ENCODE assay signal across 1 cellular context in the genomic region with DNA sequence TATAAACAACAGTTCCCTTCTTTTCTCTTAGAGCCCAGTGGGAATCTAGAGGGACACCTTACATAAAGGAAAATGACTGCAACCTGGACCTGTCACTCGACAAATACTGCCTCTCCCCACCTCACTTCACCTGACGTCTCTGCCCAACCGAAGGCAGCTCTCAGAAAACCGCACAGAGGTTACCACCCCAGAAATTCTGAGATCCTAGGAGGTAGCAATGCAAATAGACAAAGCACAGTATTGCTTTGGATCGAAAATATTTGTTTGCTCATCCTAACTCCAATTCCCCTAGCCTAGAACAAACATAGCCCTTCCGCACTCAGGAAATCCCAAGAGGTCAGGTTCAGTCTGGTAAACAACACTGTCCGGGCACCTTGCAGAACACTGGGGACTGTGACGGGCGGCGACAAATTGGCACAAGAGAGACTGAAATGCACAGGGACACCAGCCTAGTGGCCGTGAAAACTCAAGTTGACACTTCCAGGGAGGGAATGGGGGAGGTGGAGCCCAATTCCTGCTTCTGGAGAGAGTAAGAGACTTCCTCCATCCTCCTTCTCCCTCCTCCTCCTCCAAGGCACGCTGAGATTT.
A peak's percentile ranks its signal among the peaks of the same experiment; 100 is the strongest.
TF ChIP-seq lines count a peak whose summit lies in the region.

No MANE protein-coding gene starts in this region.

TF ChIP-seq in HepG2, 621 proteins besides CTCF, POLR2A, EP300 and RAD21 (continued from another document):
- TF ChIP-seq, protein P1, sequence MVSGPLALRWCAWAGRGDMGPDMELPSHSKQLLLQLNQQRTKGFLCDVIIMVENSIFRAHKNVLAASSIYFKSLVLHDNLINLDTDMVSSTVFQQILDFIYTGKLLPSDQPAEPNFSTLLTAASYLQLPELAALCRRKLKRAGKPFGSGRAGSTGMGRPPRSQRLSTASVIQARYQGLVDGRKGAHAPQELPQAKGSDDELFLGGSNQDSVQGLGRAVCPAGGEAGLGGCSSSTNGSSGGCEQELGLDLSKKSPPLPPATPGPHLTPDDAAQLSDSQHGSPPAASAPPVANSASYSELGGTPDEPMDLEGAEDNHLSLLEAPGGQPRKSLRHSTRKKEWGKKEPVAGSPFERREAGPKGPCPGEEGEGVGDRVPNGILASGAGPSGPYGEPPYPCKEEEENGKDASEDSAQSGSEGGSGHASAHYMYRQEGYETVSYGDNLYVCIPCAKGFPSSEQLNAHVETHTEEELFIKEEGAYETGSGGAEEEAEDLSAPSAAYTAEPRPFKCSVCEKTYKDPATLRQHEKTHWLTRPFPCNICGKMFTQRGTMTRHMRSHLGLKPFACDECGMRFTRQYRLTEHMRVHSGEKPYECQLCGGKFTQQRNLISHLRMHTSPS (CRISPR knock-in tag; IDR thresholded peaks at IDR 0.05; ENCODE audit: low read depth): peak; percentile 80
- TF ChIP-seq CREM (IDR thresholded peaks at IDR 0.05) (peak; percentile 66; the same call in 1 of the 2 replicates), CREM (CRISPR knock-in tag; IDR thresholded peaks at IDR 0.05) (no peak), ZNF556 (CRISPR knock-in tag; IDR thresholded peaks at IDR 0.05; ENCODE audit: borderline replicate concordance) (peak; percentile 37; the same call in 1 of the 2 replicates), ZNF383 (CRISPR knock-in tag; IDR thresholded peaks at IDR 0.05; ENCODE audit: borderline replicate concordance) (0 out of 2 replicates have a peak, but pooled peaks have one; percentile 9), JUND (CRISPR knock-in tag; IDR thresholded peaks at IDR 0.05) (peak; percentile 43; the same call in 1 of the 2 replicates), SP140L (CRISPR knock-in tag; IDR thresholded peaks at IDR 0.05; ENCODE audit: borderline replicate concordance) (no peak), ZNF235 (CRISPR knock-in tag; IDR thresholded peaks at IDR 0.05; ENCODE audit: borderline replicate concordance) (no peak), GATA4 (IDR thresholded peaks at IDR 0.05; ENCODE audit: borderline replicate concordance, low read depth) (peak; percentile 61; the same call in 1 of the 2 replicates), ZNF790 (CRISPR knock-in tag; IDR thresholded peaks at IDR 0.05; ENCODE audit: borderline replicate concordance) (no peak), IRF2 (CRISPR knock-in tag; IDR thresholded peaks at IDR 0.05) (peak; percentile 83; the same call in 1 of the 2 replicates), ZSCAN12 (CRISPR knock-in tag; IDR thresholded peaks at IDR 0.05) (peak; percentile 45; the same call in 1 of the 2 replicates), TBX2 (CRISPR knock-in tag; IDR thresholded peaks at IDR 0.05; ENCODE audit: borderline replicate concordance) (peak; percentile 85), ZFP82 (CRISPR knock-in tag; IDR thresholded peaks at IDR 0.05; ENCODE audit: borderline replicate concordance) (no peak), TEAD3 (CRISPR knock-in tag; optimal IDR thresholded peaks at IDR 0.05; ENCODE audit: borderline replicate concordance) (peak; percentile 81), MLLT10 (CRISPR knock-in tag; IDR thresholded peaks at IDR 0.05) (no peak), ZNF331 (CRISPR knock-in tag; IDR thresholded peaks at IDR 0.05) (0 out of 2 replicates have a peak, but pooled peaks have one; percentile 57), NR2C2 (CRISPR knock-in tag; IDR thresholded peaks at IDR 0.05; ENCODE audit: borderline replicate concordance) (no peak), DMAP1 (CRISPR knock-in tag; IDR thresholded peaks at IDR 0.05) (no peak), ZNF446 (CRISPR knock-in tag; IDR thresholded peaks at IDR 0.05) (no peak), FOXK1 (CRISPR knock-in tag; IDR thresholded peaks at IDR 0.05; ENCODE audit: borderline replicate concordance, low read depth) (peak; percentile 89; the same call in 1 of the 2 replicates), MXD4 (CRISPR knock-in tag; IDR thresholded peaks at IDR 0.05) (no peak), CC2D1A (CRISPR knock-in tag; IDR thresholded peaks at IDR 0.05) (no peak), ZFYVE20 (CRISPR knock-in tag; IDR thresholded peaks at IDR 0.05; ENCODE audit: borderline replicate concordance, low read depth) (no peak), ELF1 (CRISPR knock-in tag; IDR thresholded peaks at IDR 0.05) (peak; percentile 65), ADNP (CRISPR knock-in tag; IDR thresholded peaks at IDR 0.05) (no peak), HDAC1 (CRISPR knock-in tag; IDR thresholded peaks at IDR 0.05) (peak; percentile 79), ZNF317 (CRISPR knock-in tag; IDR thresholded peaks at IDR 0.05) (peak; percentile 79), TBX3 (IDR thresholded peaks at IDR 0.05; ENCODE audit: borderline replicate concordance) (peak; percentile 96; the same call in 1 of the 2 replicates), ZNF570 (CRISPR knock-in tag; IDR thresholded peaks at IDR 0.05; ENCODE audit: borderline replicate concordance) (no peak), CBFB (CRISPR knock-in tag; IDR thresholded peaks at IDR 0.05) (peak; percentile 82; the same call in 1 of the 2 replicates), MAZ (IDR thresholded peaks at IDR 0.05; ENCODE audit: borderline replicate concordance, low read depth, low read length) (no peak), MAZ (CRISPR knock-in tag; IDR thresholded peaks at IDR 0.05; ENCODE audit: low read depth) (no peak), ZMYM4 (CRISPR knock-in tag; IDR thresholded peaks at IDR 0.05) (peak; percentile 50), ZIK1 (CRISPR knock-in tag; IDR thresholded peaks at IDR 0.05; ENCODE audit: borderline replicate concordance, low read depth) (0 out of 2 replicates have a peak, but pooled peaks have one; percentile 5), TBL1XR1 (IDR thresholded peaks at IDR 0.05; ENCODE audit: borderline replicate concordance, low read length, partially characterized antibody) (peak; percentile 81), SP4 (CRISPR knock-in tag; IDR thresholded peaks at IDR 0.05) (no peak), EEA1 (CRISPR knock-in tag; IDR thresholded peaks at IDR 0.05; ENCODE audit: borderline replicate concordance) (no peak)
- TF ChIP-seq, protein P2, sequence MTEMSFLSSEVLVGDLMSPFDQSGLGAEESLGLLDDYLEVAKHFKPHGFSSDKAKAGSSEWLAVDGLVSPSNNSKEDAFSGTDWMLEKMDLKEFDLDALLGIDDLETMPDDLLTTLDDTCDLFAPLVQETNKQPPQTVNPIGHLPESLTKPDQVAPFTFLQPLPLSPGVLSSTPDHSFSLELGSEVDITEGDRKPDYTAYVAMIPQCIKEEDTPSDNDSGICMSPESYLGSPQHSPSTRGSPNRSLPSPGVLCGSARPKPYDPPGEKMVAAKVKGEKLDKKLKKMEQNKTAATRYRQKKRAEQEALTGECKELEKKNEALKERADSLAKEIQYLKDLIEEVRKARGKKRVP (CRISPR knock-in tag; IDR thresholded peaks at IDR 0.05): peak in 1 of 2 experiments; percentile 50; a peak in 1 of 4 replicates
- TF ChIP-seq, protein P3, sequence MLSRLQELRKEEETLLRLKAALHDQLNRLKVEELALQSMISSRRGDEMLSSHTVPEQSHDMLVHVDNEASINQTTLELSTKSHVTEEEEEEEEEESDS (CRISPR knock-in tag; IDR thresholded peaks at IDR 0.05; ENCODE audit: borderline replicate concordance): peak; percentile 93; the same call in 1 of the 2 replicates
- TF ChIP-seq, protein P4, sequence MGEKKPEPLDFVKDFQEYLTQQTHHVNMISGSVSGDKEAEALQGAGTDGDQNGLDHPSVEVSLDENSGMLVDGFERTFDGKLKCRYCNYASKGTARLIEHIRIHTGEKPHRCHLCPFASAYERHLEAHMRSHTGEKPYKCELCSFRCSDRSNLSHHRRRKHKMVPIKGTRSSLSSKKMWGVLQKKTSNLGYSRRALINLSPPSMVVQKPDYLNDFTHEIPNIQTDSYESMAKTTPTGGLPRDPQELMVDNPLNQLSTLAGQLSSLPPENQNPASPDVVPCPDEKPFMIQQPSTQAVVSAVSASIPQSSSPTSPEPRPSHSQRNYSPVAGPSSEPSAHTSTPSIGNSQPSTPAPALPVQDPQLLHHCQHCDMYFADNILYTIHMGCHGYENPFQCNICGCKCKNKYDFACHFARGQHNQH (CRISPR knock-in tag; IDR thresholded peaks at IDR 0.05): peak; percentile 45
- TF ChIP-seq, protein P5, sequence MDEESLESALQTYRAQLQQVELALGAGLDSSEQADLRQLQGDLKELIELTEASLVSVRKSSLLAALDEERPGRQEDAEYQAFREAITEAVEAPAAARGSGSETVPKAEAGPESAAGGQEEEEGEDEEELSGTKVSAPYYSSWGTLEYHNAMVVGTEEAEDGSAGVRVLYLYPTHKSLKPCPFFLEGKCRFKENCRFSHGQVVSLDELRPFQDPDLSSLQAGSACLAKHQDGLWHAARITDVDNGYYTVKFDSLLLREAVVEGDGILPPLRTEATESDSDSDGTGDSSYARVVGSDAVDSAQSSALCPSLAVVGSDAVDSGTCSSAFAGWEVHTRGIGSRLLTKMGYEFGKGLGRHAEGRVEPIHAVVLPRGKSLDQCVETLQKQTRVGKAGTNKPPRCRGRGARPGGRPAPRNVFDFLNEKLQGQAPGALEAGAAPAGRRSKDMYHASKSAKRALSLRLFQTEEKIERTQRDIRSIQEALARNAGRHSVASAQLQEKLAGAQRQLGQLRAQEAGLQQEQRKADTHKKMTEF (CRISPR knock-in tag; IDR thresholded peaks at IDR 0.05): peak; percentile 27; the same call in 1 of the 2 replicates
- TF ChIP-seq, protein P6, sequence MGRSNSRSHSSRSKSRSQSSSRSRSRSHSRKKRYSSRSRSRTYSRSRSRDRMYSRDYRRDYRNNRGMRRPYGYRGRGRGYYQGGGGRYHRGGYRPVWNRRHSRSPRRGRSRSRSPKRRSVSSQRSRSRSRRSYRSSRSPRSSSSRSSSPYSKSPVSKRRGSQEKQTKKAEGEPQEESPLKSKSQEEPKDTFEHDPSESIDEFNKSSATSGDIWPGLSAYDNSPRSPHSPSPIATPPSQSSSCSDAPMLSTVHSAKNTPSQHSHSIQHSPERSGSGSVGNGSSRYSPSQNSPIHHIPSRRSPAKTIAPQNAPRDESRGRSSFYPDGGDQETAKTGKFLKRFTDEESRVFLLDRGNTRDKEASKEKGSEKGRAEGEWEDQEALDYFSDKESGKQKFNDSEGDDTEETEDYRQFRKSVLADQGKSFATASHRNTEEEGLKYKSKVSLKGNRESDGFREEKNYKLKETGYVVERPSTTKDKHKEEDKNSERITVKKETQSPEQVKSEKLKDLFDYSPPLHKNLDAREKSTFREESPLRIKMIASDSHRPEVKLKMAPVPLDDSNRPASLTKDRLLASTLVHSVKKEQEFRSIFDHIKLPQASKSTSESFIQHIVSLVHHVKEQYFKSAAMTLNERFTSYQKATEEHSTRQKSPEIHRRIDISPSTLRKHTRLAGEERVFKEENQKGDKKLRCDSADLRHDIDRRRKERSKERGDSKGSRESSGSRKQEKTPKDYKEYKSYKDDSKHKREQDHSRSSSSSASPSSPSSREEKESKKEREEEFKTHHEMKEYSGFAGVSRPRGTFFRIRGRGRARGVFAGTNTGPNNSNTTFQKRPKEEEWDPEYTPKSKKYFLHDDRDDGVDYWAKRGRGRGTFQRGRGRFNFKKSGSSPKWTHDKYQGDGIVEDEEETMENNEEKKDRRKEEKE (IDR thresholded peaks at IDR 0.05): no peak
- TF ChIP-seq, protein P7, sequence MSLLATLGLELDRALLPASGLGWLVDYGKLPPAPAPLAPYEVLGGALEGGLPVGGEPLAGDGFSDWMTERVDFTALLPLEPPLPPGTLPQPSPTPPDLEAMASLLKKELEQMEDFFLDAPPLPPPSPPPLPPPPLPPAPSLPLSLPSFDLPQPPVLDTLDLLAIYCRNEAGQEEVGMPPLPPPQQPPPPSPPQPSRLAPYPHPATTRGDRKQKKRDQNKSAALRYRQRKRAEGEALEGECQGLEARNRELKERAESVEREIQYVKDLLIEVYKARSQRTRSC (CRISPR knock-in tag; IDR thresholded peaks at IDR 0.05; ENCODE audit: low read depth): no peak
- TF ChIP-seq, protein P8, sequence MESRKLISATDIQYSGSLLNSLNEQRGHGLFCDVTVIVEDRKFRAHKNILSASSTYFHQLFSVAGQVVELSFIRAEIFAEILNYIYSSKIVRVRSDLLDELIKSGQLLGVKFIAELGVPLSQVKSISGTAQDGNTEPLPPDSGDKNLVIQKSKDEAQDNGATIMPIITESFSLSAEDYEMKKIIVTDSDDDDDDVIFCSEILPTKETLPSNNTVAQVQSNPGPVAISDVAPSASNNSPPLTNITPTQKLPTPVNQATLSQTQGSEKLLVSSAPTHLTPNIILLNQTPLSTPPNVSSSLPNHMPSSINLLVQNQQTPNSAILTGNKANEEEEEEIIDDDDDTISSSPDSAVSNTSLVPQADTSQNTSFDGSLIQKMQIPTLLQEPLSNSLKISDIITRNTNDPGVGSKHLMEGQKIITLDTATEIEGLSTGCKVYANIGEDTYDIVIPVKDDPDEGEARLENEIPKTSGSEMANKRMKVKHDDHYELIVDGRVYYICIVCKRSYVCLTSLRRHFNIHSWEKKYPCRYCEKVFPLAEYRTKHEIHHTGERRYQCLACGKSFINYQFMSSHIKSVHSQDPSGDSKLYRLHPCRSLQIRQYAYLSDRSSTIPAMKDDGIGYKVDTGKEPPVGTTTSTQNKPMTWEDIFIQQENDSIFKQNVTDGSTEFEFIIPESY (CRISPR knock-in tag; IDR thresholded peaks at IDR 0.05): peak; percentile 6; the same call in 1 of the 2 replicates
- TF ChIP-seq, protein P9, sequence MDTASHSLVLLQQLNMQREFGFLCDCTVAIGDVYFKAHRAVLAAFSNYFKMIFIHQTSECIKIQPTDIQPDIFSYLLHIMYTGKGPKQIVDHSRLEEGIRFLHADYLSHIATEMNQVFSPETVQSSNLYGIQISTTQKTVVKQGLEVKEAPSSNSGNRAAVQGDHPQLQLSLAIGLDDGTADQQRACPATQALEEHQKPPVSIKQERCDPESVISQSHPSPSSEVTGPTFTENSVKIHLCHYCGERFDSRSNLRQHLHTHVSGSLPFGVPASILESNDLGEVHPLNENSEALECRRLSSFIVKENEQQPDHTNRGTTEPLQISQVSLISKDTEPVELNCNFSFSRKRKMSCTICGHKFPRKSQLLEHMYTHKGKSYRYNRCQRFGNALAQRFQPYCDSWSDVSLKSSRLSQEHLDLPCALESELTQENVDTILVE (CRISPR knock-in tag; IDR thresholded peaks at IDR 0.05): peak; percentile 91
- TF ChIP-seq, protein P10, sequence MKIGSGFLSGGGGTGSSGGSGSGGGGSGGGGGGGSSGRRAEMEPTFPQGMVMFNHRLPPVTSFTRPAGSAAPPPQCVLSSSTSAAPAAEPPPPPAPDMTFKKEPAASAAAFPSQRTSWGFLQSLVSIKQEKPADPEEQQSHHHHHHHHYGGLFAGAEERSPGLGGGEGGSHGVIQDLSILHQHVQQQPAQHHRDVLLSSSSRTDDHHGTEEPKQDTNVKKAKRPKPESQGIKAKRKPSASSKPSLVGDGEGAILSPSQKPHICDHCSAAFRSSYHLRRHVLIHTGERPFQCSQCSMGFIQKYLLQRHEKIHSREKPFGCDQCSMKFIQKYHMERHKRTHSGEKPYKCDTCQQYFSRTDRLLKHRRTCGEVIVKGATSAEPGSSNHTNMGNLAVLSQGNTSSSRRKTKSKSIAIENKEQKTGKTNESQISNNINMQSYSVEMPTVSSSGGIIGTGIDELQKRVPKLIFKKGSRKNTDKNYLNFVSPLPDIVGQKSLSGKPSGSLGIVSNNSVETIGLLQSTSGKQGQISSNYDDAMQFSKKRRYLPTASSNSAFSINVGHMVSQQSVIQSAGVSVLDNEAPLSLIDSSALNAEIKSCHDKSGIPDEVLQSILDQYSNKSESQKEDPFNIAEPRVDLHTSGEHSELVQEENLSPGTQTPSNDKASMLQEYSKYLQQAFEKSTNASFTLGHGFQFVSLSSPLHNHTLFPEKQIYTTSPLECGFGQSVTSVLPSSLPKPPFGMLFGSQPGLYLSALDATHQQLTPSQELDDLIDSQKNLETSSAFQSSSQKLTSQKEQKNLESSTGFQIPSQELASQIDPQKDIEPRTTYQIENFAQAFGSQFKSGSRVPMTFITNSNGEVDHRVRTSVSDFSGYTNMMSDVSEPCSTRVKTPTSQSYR (CRISPR knock-in tag; IDR thresholded peaks at IDR 0.05; ENCODE audit: borderline replicate concordance): peak; percentile 31; the same call in 1 of the 2 replicates
